In the genomic region with DNA sequence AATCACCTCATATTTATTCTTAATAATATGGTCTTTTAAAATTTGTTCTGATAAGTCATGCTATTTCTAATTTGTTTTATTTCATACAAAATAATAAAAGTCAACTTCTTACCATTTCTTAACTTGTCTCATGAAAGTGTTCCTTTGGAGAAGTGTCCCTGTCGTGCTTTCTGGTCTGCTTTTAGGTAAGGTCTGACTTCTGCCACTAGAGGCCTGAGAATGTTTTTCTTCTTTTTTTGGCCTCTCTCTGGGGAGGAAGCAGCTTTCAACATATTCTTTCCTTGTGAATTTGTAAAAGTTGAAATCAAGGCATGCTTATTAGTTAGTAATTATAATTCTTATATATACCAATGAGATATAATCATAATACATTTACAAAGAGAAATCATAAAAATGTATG, we compare ENCODE assay signal across 12 cellular contexts. TPM values are rescaled to one million over a fixed set of nuclear protein-coding genes. Genes with fewer than 3 reads are reported as not detected.
DNase-seq lines count a peak whose midpoint lies in the region; ATAC-seq and TF ChIP-seq lines count a peak whose summit lies in the region.
"Had no signal": no experiment of that assay in that cellular context is flagged by ENCODE, and none has a peak within 500 bp of the region (broad histone marks: within the 10 kb centered on the region; RNA-seq: fewer than 3 reads in every experiment).

No MANE protein-coding gene starts in this region.

- TF ChIP-seq CTCF in AG10803 (conservative IDR thresholded peaks at IDR 0.05; ENCODE audit: low read length) (peak; percentile 24; the same call in 1 of the 2 replicates), fibroblast of the aortic adventitia (IDR thresholded peaks at IDR 0.05; ENCODE audit: insufficient read depth, low read length) (peak; percentile 43)

- peak; percentile 64 for ATAC-seq in GM18907 (IDR thresholded peaks at IDR 0.05; ENCODE audit: unreplicated experiment)

- H3K4me3 ChIP-seq in AG10803 (ENCODE audit: low read length) (no peak overlapping the region), fibroblast of the aortic adventitia (ENCODE audit: low read depth, low read length) (no peak overlapping the region)
- H3K4me3 ChIP-seq: esophagus muscularis mucosa had no signal

- DNase-seq in AG10803 (ENCODE audit: low read depth) (no peak), OCI-M1 (lab: John Stamatoyannopoulos, UW) (peak; percentile 4), fibroblast of the aortic adventitia (ENCODE audit: low read depth) (no peak), NCI-H526 treated with DMSO at 0.1 percent for 48 hours (lab: John Stamatoyannopoulos, UW) (no peak), DMS79 treated with DMSO at 0.1 percent for 48 hours (lab: John Stamatoyannopoulos, UW) (no peak), hippocampal formation (lab: John Stamatoyannopoulos, UW) (no peak), NCI-H1092 treated with DMSO at 0.1 percent for 48 hours (lab: John Stamatoyannopoulos, UW) (no peak)
- DNase-seq: CD4-positive, alpha-beta memory T cell; stimulated activated CD4-positive, alpha-beta T cell treated with anti-CD3 and anti-CD28 coated beads, Interleukin-4, amount 100 ng/mL, for 24 hours; T-helper 2 cell had no signal

RNA-seq across cellular contexts. Expression of gene MAP2, which starts 39.4 kb away (rescaled TPM):
- 2.1 and 26.5 TPM in 2 replicates for total RNA-seq in fibroblast of the aortic adventitia (ENCODE audit: low replicate concordance)
